Comparison of ENCODE assay signal across 1 cellular context in the genomic region with DNA sequence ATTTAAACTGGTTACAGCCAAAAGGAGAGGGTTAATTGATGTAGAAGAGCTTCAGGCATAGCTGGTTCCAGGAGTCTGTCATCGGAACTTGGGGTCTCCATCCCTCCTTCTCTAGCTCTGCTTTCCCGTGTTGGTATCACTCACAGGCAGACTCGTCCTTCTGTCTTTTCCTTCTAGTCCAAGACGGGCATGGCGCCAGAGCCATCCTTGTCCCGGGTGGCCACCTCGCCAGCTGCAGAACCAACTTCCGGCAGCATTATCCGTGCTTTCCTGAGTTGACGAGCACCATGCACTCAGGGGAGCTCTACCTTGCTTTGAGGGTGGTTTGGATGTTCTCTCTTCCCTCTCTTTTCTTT.
TF ChIP-seq lines count a peak whose summit lies in the region.

No MANE protein-coding gene starts in this region.

TF ChIP-seq in HepG2, 621 proteins besides CTCF, POLR2A, EP300 and RAD21:
- TF ChIP-seq, protein P1, sequence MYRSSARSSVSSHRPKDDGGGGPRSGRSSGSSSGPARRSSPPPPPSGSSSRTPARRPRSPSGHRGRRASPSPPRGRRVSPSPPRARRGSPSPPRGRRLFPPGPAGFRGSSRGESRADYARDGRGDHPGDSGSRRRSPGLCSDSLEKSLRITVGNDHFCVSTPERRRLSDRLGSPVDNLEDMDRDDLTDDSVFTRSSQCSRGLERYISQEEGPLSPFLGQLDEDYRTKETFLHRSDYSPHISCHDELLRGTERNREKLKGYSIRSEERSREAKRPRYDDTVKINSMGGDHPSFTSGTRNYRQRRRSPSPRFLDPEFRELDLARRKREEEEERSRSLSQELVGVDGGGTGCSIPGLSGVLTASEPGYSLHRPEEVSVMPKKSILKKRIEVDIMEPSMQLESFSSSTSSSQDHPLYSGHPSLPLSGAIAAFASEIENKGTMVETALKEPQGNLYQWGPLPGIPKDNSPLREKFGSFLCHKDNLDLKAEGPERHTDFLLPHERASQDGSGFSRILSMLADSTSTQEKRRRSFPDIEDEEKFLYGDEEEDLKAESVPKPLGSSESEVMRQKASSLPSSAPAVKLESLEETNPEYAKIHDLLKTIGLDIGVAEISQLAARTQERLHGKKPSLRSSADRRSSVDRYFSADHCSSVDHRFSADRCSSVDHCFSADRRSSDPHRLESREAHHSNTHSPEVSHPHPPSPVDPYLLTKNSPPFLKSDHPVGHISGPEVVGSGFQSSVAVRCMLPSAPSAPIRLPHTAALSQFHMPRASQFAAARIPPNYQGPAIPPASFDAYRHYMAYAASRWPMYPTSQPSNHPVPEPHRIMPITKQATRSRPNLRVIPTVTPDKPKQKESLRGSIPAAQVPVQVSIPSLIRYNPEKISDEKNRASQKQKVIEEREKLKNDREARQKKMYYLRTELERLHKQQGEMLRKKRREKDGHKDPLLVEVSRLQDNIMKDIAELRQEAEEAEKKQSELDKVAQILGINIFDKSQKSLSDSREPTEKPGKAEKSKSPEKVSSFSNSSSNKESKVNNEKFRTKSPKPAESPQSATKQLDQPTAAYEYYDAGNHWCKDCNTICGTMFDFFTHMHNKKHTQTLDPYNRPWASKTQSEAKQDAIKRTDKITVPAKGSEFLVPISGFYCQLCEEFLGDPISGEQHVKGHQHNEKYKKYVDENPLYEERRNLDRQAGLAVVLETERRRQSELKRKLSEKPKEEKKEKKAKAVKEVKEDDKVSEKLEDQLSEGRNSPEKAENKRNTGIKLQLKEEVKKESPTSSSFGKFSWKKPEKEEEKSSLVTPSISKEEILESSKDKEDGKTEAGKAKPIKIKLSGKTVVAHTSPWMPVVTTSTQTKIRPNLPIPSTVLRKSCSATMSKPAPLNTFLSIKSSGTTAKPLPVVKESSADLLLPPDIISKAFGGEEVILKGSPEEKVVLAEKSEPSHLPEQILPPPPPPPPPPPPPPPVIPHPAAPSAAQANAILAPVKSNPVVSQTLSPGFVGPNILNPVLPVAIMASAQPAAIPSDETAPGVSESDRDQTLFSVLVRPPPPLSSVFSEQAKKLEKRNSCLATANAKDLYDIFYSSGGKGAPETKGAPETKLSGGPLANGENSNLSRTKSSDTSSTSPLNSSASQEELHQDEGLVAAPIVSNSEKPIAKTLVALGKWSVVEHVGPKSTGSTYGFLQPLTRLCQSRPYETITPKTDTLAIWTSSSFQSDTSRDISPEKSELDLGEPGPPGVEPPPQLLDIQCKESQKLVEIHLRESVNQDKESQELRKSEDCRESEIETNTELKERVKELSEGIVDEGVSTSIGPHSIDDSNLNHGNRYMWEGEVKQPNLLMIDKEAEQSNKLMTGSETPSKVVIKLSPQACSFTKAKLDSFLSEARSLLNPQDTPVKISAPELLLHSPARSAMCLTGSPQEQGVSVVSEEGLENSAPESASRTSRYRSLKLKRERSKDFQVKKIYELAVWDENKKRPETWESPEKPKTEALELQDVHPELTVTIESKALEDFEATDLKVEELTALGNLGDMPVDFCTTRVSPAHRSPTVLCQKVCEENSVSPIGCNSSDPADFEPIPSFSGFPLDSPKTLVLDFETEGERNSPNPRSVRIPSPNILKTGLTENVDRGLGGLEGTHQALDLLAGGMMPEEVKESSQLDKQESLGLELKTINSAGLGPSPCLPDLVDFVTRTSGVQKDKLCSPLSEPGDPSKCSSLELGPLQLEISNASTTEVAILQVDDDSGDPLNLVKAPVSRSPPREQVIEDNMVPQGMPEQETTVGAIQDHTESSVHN (CRISPR knock-in tag; IDR thresholded peaks at IDR 0.05): no peak
- TF ChIP-seq ZNF329 (CRISPR knock-in tag; IDR thresholded peaks at IDR 0.05; ENCODE audit: low read depth): peak; percentile 95
- TF ChIP-seq MEF2D (CRISPR knock-in tag; IDR thresholded peaks at IDR 0.05): no peak
